ENCODE assay signal across 27 cellular contexts in the genomic region with DNA sequence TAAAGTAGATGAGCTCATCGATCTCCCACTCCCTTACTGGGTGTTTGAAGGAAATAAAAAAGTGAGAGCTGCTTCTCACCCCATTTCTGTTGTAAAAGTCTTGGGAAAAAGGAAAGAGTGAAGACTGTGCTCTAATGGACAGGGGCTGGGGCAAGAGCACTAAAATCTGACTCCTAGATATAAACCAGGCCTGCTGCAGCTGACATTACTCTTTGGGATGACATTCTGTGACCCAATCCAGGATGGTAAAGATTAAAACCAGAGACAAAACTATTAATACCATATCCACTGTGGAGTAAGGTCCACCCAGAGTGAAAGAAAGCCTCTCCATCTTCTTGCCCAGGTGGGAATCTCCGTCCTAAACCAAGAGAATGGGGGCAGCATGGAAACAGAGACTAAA. TPM values are rescaled to one million over a fixed set of nuclear protein-coding genes. Genes with fewer than 3 reads are reported as not detected.
"Had no signal": no experiment of that assay in that cellular context is flagged by ENCODE, and none has a peak within 500 bp of the region (broad histone marks: within the 10 kb centered on the region; RNA-seq: fewer than 3 reads in every experiment).

No MANE protein-coding gene starts in this region.

- ATAC-seq: stimulated activated effector memory CD8-positive, alpha-beta T cell treated with anti-CD3 and anti-CD28 coated beads, Interleukin-12 subunit alpha, Interleukin-12 subunit beta, amount 100 ng/mL, for 72 hours; stimulated activated memory B cell treated with anti-CD40 and anti-IgM and Interleukin-4, amounts not matched to agents 10 μg/mL and 1 μg/mL and 100 μg/mL, for 72 hours; stimulated activated naive B cell treated with anti-CD40 and anti-IgM and Interleukin-4, amounts not matched to agents 10 μg/mL and 1 μg/mL and 100 μg/mL, for 72 hours; stimulated activated naive CD8-positive, alpha-beta T cell treated with anti-CD3 and anti-CD28 coated beads, Interleukin-15, amount 100 ng/mL, for 72 hours; stimulated activated naive CD8-positive, alpha-beta T cell treated with anti-CD3 and anti-CD28 coated beads, Interleukin-15, Interleukin-2, amounts not matched to agents 100 U/mL and 50 U/mL, for 24 hours; upper lobe of right lung had no signal

- H3K36me3 ChIP-seq: stomach, suprapubic skin, thoracic aorta, thyroid gland, tibial artery, tibial nerve, transverse colon, upper lobe of left lung, upper lobe of right lung, uterus, vagina had no signal

- H3K9me3 ChIP-seq: stomach, suprapubic skin, testis, thoracic aorta, thyroid gland, tibial artery, tibial nerve, transverse colon, upper lobe of left lung, upper lobe of right lung, uterus, vagina had no signal

- H3K4me1 ChIP-seq: stomach, suprapubic skin, testis, thyroid gland, tibial artery, tibial nerve, transverse colon, upper lobe of left lung, upper lobe of right lung, uterus, vagina had no signal

- H3K27me3 ChIP-seq: testis, thyroid gland, tibial artery, tibial nerve, transverse colon, upper lobe of left lung, upper lobe of right lung, uterus, vagina had no signal

- DNase-seq: stimulated activated CD4-positive, alpha-beta T cell treated with anti-CD3 and anti-CD28 coated beads, Interleukin-2, amount 100 ng/mL, for 48 hours; stimulated activated CD4-positive, alpha-beta T cell treated with anti-CD3 and anti-CD28 coated beads, Interleukin-4, amount 100 ng/mL, for 1 hour; stimulated activated CD4-positive, alpha-beta T cell treated with anti-CD3 and anti-CD28 coated beads, Interleukin-4, amount 100 ng/mL, for 24 hours; stimulated activated CD4-positive, alpha-beta T cell treated with anti-CD3 and anti-CD28 coated beads, Interleukin-4, amount 100 ng/mL, for 4 hours; stimulated activated CD8-positive, alpha-beta memory T cell treated with anti-CD3 and anti-CD28 coated beads, Interleukin-4, amount 100 ng/mL, for 48 hours; stimulated activated naive B cell treated with anti-CD40 and anti-IgM and Interleukin-4, amounts not matched to agents 10 μg/mL and 1 μg/mL and 100 μg/mL, for 72 hours; stimulated activated naive CD4-positive, alpha-beta T cell; stimulated activated naive CD4-positive, alpha-beta T cell treated with Interleukin-2 at 50 U/mL for 16 hours; stimulated activated naive CD8-positive, alpha-beta T cell treated with anti-CD3 and anti-CD28 coated beads, Interleukin-15, amount 100 ng/mL, for 72 hours; stimulated activated naive CD8-positive, alpha-beta T cell treated with anti-CD3 and anti-CD28 coated beads, Interleukin-15, Interleukin-2, amounts not matched to agents 100 U/mL and 50 U/mL, for 24 hours; stomach; substantia nigra; testis; thyroid gland; tibial artery; transverse colon; trophoblast cell; upper lobe of left lung; upper lobe of right lung; uterus had no signal

- H3K27ac ChIP-seq: stomach, suprapubic skin, testis, thoracic aorta, thyroid gland, tibial artery, tibial nerve, transverse colon, upper lobe of left lung, upper lobe of right lung, uterus, vagina had no signal

- H3K4me3 ChIP-seq: stomach, suprapubic skin, testis, thoracic aorta, thyroid gland, tibial artery, tibial nerve, transverse colon, upper lobe of left lung, upper lobe of right lung, uterus, vagina had no signal

RNA-seq across cellular contexts. Expression of gene NEUROG2, which starts 20.1 kb away (rescaled TPM):
- polyA plus RNA-seq: stomach, urinary bladder had no signal
